In the genomic region with DNA sequence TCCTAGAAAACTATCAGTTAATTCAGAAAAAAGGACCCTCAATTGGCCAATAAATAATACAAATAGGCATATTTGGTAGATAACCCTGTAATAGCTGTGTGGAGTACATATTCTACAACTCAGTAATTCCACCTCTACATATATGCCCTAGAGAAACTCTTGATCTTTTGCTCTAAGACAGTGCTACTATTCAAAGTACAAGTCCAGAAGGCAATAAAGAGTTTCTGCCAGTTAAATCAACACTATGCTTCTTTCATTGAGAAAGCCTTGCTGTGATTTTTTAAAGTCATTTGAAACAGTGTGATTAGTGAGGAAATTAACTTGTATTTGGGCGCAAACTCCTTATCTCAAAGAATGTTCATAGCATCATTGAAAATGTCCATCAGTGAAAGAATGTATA, we compare ENCODE assay signal across 24 cellular contexts.
"Had no signal": no experiment of that assay in that cellular context is flagged by ENCODE, and none has a peak within 500 bp of the region (broad histone marks: within the 10 kb centered on the region; RNA-seq: fewer than 3 reads in every experiment).

No MANE protein-coding gene starts in this region.

- H3K4me2 ChIP-seq: neural progenitor cell had no signal

- H3K27me3 ChIP-seq: neural progenitor cell, ovary, right lobe of liver, sigmoid colon, stomach, thyroid gland, tibial nerve, upper lobe of left lung, vagina had no signal

- ATAC-seq: psoas muscle; right cardiac atrium; right lobe of liver; stimulated activated effector memory CD8-positive, alpha-beta T cell treated with anti-CD3 and anti-CD28 coated beads, Interleukin-12 subunit alpha, Interleukin-12 subunit beta, amount 100 ng/mL, for 72 hours; stimulated activated naive B cell treated with anti-CD40 and anti-IgM and Interleukin-4, amounts not matched to agents 10 μg/mL and 1 μg/mL and 100 μg/mL, for 72 hours had no signal

- DNase-seq: occipital lobe; ovary; psoas muscle; right cardiac atrium; right lobe of liver; sigmoid colon; small intestine; stimulated activated CD4-positive, alpha-beta T cell treated with anti-CD3 and anti-CD28 coated beads, Interleukin-15, amount 100 ng/mL, for 24 hours; stimulated activated CD4-positive, alpha-beta T cell treated with anti-CD3 and anti-CD28 coated beads, Interleukin-2, amount 100 ng/mL, for 24 hours; stimulated activated CD4-positive, alpha-beta T cell treated with anti-CD3 and anti-CD28 coated beads, Interleukin-2, amount 100 ng/mL, for 48 hours; stimulated activated CD4-positive, alpha-beta T cell treated with anti-CD3 and anti-CD28 coated beads, Interleukin-4, amount 100 ng/mL, for 24 hours; stimulated activated naive B cell treated with anti-CD40 and anti-IgM and Interleukin-4, amounts not matched to agents 10 μg/mL and 1 μg/mL and 100 μg/mL, for 72 hours; stimulated activated naive CD4-positive, alpha-beta T cell treated with Interleukin-2 at 50 U/mL for 16 hours; stomach; thyroid gland; trophoblast cell; upper lobe of left lung had no signal

- H3K36me3 ChIP-seq: ovary, right lobe of liver, sigmoid colon, thyroid gland, upper lobe of left lung, vagina had no signal

- H3K4me1 ChIP-seq: parathyroid adenoma, psoas muscle, right lobe of liver, sigmoid colon, thyroid gland, upper lobe of left lung, vagina had no signal

- H3K79me2 ChIP-seq: parathyroid adenoma had no signal

- H3K9ac ChIP-seq: neural progenitor cell, parathyroid adenoma had no signal

- H3K9me3 ChIP-seq: ovary, psoas muscle, right lobe of liver, sigmoid colon, stomach, thoracic aorta, thyroid gland, tibial nerve, upper lobe of left lung, vagina had no signal

- H3K4me3 ChIP-seq: neural progenitor cell, ovary, psoas muscle, right lobe of liver, sigmoid colon, stomach, thoracic aorta, thyroid gland, tibial nerve, upper lobe of left lung, vagina had no signal

- H2AFZ ChIP-seq: neural progenitor cell, parathyroid adenoma had no signal

- FAIRE-seq: small intestine, urothelium cell line had no signal

- H3K27ac ChIP-seq: neural progenitor cell, ovary, parathyroid adenoma, psoas muscle, right lobe of liver, sigmoid colon, stomach, thoracic aorta, thyroid gland, tibial nerve, upper lobe of left lung, vagina had no signal
